In genomic region chr3:169966951-169967915, GRCh38 we compare ENCODE assay signal across 8 cellular contexts. TPM values are rescaled to one million over a fixed set of nuclear protein-coding genes. Genes with fewer than 3 reads are reported as not detected.
DNase-seq lines count a peak whose midpoint lies in the region; ATAC-seq and TF ChIP-seq lines count a peak whose summit lies in the region.

No MANE protein-coding gene starts in this region.

- peak overlapping the region; percentile 75 for H3K4me2 ChIP-seq in trophoblast cell (ENCODE audit: low read length)

- H2AK5ac ChIP-seq in trophoblast cell (ENCODE audit: low read length) = no peak overlapping the region

- H4K8ac ChIP-seq in trophoblast cell (ENCODE audit: low read depth, low read length) = peak overlapping the region; percentile 27

- H3K4me3 ChIP-seq in HUES48 (ENCODE audit: low read depth, low read length) = peak overlapping the region; percentile 94
- peak overlapping the region; percentile 92 for H3K4me3 ChIP-seq in RWPE2 (ENCODE audit: severe bottlenecking)
- H3K4me3 ChIP-seq in adrenal gland = peak overlapping the region; percentile 42 to 86 (median 73)
- H3K4me3 ChIP-seq in heart left ventricle = peak overlapping the region; percentile 65 to 99 (median 84)
- peak overlapping the region; percentile 87 for H3K4me3 ChIP-seq in trophoblast cell (ENCODE audit: low read depth, low read length)

- H3K18ac ChIP-seq in trophoblast cell (ENCODE audit: low read length) = peak overlapping the region; percentile 88

- peak overlapping the region; percentile 44 for H2BK120ac ChIP-seq in trophoblast cell (ENCODE audit: insufficient read depth, low read length, poor library complexity)

- H3K27me3 ChIP-seq in HUES48 (ENCODE audit: control insufficient read depth, insufficient read depth, low read length) (no peaks in the 10 kb centered on the region), RWPE2 (ENCODE audit: insufficient read depth, poor library complexity, severe bottlenecking) (no peaks in the 10 kb centered on the region), adrenal gland (no peaks in the 10 kb centered on the region), heart left ventricle (no peaks in the 10 kb centered on the region), trophoblast cell (ENCODE audit: insufficient read depth, low read length) (no peaks in the 10 kb centered on the region)

- H2AFZ ChIP-seq in trophoblast cell (ENCODE audit: insufficient read depth, low read length, poor library complexity) = peak overlapping the region; percentile 2

- H3K9me3 ChIP-seq in HUES48 (ENCODE audit: control insufficient read depth, insufficient read depth, low read length) = no peaks in the 10 kb centered on the region
- no peaks in the 10 kb centered on the region for H3K9me3 ChIP-seq in RWPE2 (ENCODE audit: severe bottlenecking)
- no peaks in the 10 kb centered on the region for H3K9me3 ChIP-seq in adrenal gland (replicated peaks in 1 of 3)
- H3K9me3 ChIP-seq in heart left ventricle = peaks cover 0 to 3% (median 0%) of the 10 kb centered on the region in 12 donors
- H3K9me3 ChIP-seq in trophoblast cell (ENCODE audit: insufficient read depth, low read depth, low read length) = no peaks in the 10 kb centered on the region

- H3K9ac ChIP-seq in HUES48 (ENCODE audit: low read depth, low read length) = peak overlapping the region; percentile 88
- H3K9ac ChIP-seq in trophoblast cell (ENCODE audit: low read length) = peak overlapping the region; percentile 86

- peak in 1 of 2 donors; percentile 7 for TF ChIP-seq POLR2A in adrenal gland (IDR thresholded peaks at IDR 0.05)
- no peak for TF ChIP-seq POLR2A in heart left ventricle (IDR thresholded peaks at IDR 0.05)

- DNase-seq in DMS 273 (lab: John Stamatoyannopoulos, UW; ENCODE audit: unreplicated experiment) = peak; percentile 86
- no peak for DNase-seq in RWPE2 (ENCODE audit: low spot score)
- DNase-seq in adrenal gland = peak; percentile 57 to 77 (median 63)
- DNase-seq in heart left ventricle = peak; percentile 58 to 82 (median 68)
- peak; percentile 24 to 43 for DNase-seq in trophoblast cell
- DNase-seq in GM13976 (ENCODE audit: low spot score) = no peak

- peaks cover 13% of the 10 kb centered on the region for H3K79me2 ChIP-seq in trophoblast cell (ENCODE audit: control insufficient read depth, insufficient read depth, low read length, poor library complexity)

- H4K12ac ChIP-seq in trophoblast cell (ENCODE audit: low read depth, low read length) = peak overlapping the region; percentile 79

- H3K4me1 ChIP-seq in HUES48 (ENCODE audit: control insufficient read depth, insufficient read depth, low read length) (peaks cover 27% of the 10 kb centered on the region), RWPE2 (ENCODE audit: insufficient read depth, poor library complexity, severe bottlenecking) (peaks cover 10% of the 10 kb centered on the region), adrenal gland (replicated peaks in 1 of 2) (peaks cover 22 to 44% of the 10 kb centered on the region in 2 donors), heart left ventricle (peaks cover 2 to 54% (median 41%) of the 10 kb centered on the region in 12 donors), trophoblast cell (ENCODE audit: control insufficient read depth in 1 of 2, insufficient read depth in 2 of 2, low read length in 2 of 2) (no peaks in the 10 kb centered on the region)

- H3K14ac ChIP-seq in trophoblast cell (ENCODE audit: low read length) = peak overlapping the region; percentile 58

- in situ Hi-C loops in GM13976 (cut with MboI; ENCODE audit: low sequenced_read_pairs, unreplicated experiment) = no loop called here

- peaks cover 6% of the 10 kb centered on the region for H3K79me1 ChIP-seq in trophoblast cell (ENCODE audit: low read length)

- H2BK5ac ChIP-seq in trophoblast cell (ENCODE audit: low read depth, low read length, poor library complexity) = no peak overlapping the region

- intact Hi-C loops in adrenal gland (cut with DNase I) = loop anchor here in 1 of 2 donors (10.0 kb wide), 1 partner anchor 102 kb away; the partner anchor contains the start of gene LRRC31
- intact Hi-C loops in heart left ventricle (cut with DNase I) = loop anchor here (1.0 to 10.0 kb wide), 12 partner anchors 35 to 900 kb away; partner anchors contain the start of genes LRRC31 (in 4 of the 10), ACTRT3 (in 2 of the 10), MYNN (in 2 of the 10) and TERC (in 2 of the 10)

- H2BK12ac ChIP-seq in trophoblast cell (ENCODE audit: low read length) = no peak overlapping the region

- no peak overlapping the region for H3K23ac ChIP-seq in trophoblast cell (ENCODE audit: low read length)

- 3 to 7% (median 4%) methylated on average over 20 to 44 of the region's 44 CpGs for WGBS in adrenal gland, 4 donors
- WGBS in heart left ventricle, 4 donors = 3 to 4% (median 4%) methylated on average over 38 to 44 of the region's 44 CpGs
- WGBS in trophoblast cell (ENCODE audit: extremely low coverage, insufficient coverage, insufficient read length) = no CpG with 5 or more reads among the region's 44 CpGs

- peak overlapping the region; percentile 77 for H4K91ac ChIP-seq in trophoblast cell (ENCODE audit: low read depth, low read length)

- no peak for TF ChIP-seq CTCF in RWPE2 (IDR thresholded peaks at IDR 0.05; ENCODE audit: poor library complexity, severe bottlenecking)
- no peak for TF ChIP-seq CTCF in adrenal gland (IDR thresholded peaks at IDR 0.05)
- TF ChIP-seq CTCF in heart left ventricle (IDR thresholded peaks at IDR 0.05) = no peak
- no peak for TF ChIP-seq CTCF in GM13976 (IDR thresholded peaks at IDR 0.05; ENCODE audit: borderline replicate concordance, control extremely low read depth, extremely low read depth, insufficient read depth, missing control alignments)

- H3K4ac ChIP-seq in trophoblast cell (ENCODE audit: low read depth, low read length) = peak overlapping the region; percentile 28

- peaks cover 15% of the 10 kb centered on the region for H3K36me3 ChIP-seq in HUES48 (ENCODE audit: control insufficient read depth, insufficient read depth, low read length)
- H3K36me3 ChIP-seq in RWPE2 (ENCODE audit: low read depth) = peaks cover 18% of the 10 kb centered on the region; the same call in 1 of the 2 replicates
- no peaks in the 10 kb centered on the region for H3K36me3 ChIP-seq in adrenal gland (replicated peaks in 1 of 2)
- H3K36me3 ChIP-seq in heart left ventricle = peaks cover 0 to 14% (median 0%) of the 10 kb centered on the region in 9 donors
- H3K36me3 ChIP-seq in trophoblast cell (ENCODE audit: control insufficient read depth in 1 of 2, insufficient read depth in 2 of 2, low read length in 2 of 2) = peaks cover 0 to 2% of the 10 kb centered on the region in 2 experiments

- ATAC-seq in GM21447 (IDR thresholded peaks at IDR 0.05; ENCODE audit: unreplicated experiment) (peak; percentile 31), RWPE2 (ENCODE audit: low read depth) (peak; percentile 68), heart left ventricle (peak; percentile 75 to 87 (median 85))

- H3K27ac ChIP-seq in HUES48 (ENCODE audit: low read depth, low read length) (peak overlapping the region; percentile 85), RWPE2 (ENCODE audit: poor library complexity, severe bottlenecking) (peak overlapping the region; percentile 45), adrenal gland (peak overlapping the region; percentile 47 to 100 (median 96)), heart left ventricle (peak overlapping the region; percentile 90 to 99 (median 94)), trophoblast cell (ENCODE audit: low read depth, low read length) (peak overlapping the region; percentile 22)

RNA-seq across cellular contexts. Expression of gene SEC62, which starts 0.6 kb away (rescaled TPM):
- total RNA-seq in adrenal gland (100 to 1,000 TPM in 4 of 8 donors, 10 to 100 TPM in 4; 41.1 to 199 (median 96.9) TPM), heart left ventricle (100 to 1,000 TPM in 1 of 9 donors, 10 to 100 TPM in 8; 29.5 to 104 (median 75.2) TPM)
- polyA plus RNA-seq in adrenal gland (100 to 1,000 TPM; 153 to 267 (median 176) TPM), heart left ventricle (10 to 100 TPM; 42.1 to 53.2 TPM)
- polyA plus RNA-seq in trophoblast cell (2013) = 202 and 217 TPM in 2 replicates

RNA-seq across cellular contexts. Expression of gene SAMD7, which starts 55.9 kb away (rescaled TPM):
- total RNA-seq in adrenal gland (not detected), heart left ventricle (not detected)
- polyA plus RNA-seq in adrenal gland (not detected), heart left ventricle (not detected)
- not detected in 2 replicates for polyA plus RNA-seq in trophoblast cell (2013)

Comparison
In these comparisons a context has a peak if more than half of its experiments do, and no peak if none do; other contexts are left out.
1. DNase-seq: peak in DMS 273 (single experiment), adrenal gland (7 of 7), heart left ventricle (5 of 5) and trophoblast cell (2 of 2); none in RWPE2 (single experiment) and GM13976 (single experiment).
2. ATAC-seq: peak in every context shown above with its lines; median percentile 85 in heart left ventricle; 68 in RWPE2; 31 in GM21447.
3. H3K27ac ChIP-seq: peak in every context shown above with its lines; median percentile 96 in adrenal gland; 94 in heart left ventricle; 85 in HUES48; 45 in RWPE2; 22 in trophoblast cell.
4. Peak in every context shown above with its lines, with median percentiles within 50 percentile points of each other: H3K4me3 ChIP-seq.